In the genomic region with DNA sequence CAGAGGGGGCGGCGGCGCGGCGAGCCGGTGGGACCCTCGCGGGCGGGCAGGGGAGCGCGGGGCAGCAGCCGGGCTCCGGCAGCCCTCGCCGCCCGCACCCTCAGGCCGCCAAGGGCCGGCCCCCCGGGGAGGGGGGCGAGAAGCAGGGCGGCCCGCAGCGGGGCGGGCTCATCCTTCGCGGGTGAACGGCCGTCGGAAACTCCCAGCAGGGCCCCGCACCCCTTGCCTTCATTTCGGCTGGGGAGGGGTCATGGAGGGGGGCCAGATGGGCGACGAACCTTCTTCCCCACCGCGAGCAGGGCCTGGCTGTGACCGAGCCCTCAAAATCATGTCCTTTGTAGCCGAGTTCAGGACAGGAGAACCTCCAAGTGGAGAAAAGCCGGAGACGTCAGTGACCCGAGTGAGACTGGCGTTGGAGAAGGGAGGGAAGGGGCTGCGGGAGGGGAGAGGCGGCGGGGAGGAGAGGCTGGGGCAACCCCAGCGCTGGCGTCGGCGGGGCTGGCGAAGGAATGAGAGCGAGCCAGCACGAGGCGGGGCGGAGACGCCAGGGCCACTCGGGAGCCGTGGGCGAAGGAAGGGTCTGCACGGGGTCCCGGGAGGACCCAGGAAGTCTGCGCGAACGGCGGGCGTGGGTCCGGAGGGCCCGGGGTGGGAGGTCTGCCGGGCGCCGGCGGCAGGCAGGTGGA, we compare ENCODE assay signal across 8 cellular contexts. TPM values are rescaled to one million over a fixed set of nuclear protein-coding genes. Genes with fewer than 3 reads are reported as not detected.
A peak's percentile ranks its signal among the peaks of the same experiment; 100 is the strongest.
DNase-seq lines count a peak whose midpoint lies in the region; ATAC-seq and TF ChIP-seq lines count a peak whose summit lies in the region.

No MANE protein-coding gene starts in this region.

- peak in 1 of 2 donors; percentile 18 for TF ChIP-seq EP300 in tibial nerve (IDR thresholded peaks at IDR 0.05)

- WGBS in tibial nerve, 2 donors = 0 to 2% methylated on average over 38 to 45 of the region's 70 CpGs

- H3K27me3 ChIP-seq in adipocyte (replicated peaks; ENCODE audit: control insufficient read depth, insufficient read depth, low read length) (peaks cover 42% of the 10 kb centered on the region), kidney epithelial cell (ENCODE audit: control insufficient read depth, insufficient read depth, low read length) (peaks cover 25% of the 10 kb centered on the region), tibial nerve (peaks cover 0 to 80% of the 10 kb centered on the region in 2 donors)

- in situ Hi-C loops in GM13976 (cut with MboI; ENCODE audit: low sequenced_read_pairs, unreplicated experiment) = loop anchor here (25.0 kb wide), 1 partner anchor 578 kb away; no protein-coding TSS in a partner anchor

- ATAC-seq in left colon = no peak
- ATAC-seq in HG02973 (IDR thresholded peaks at IDR 0.05; ENCODE audit: unreplicated experiment) = no peak

- TF ChIP-seq POLR2A in tibial nerve (IDR thresholded peaks at IDR 0.05) = no peak

- H3K27ac ChIP-seq in tibial nerve = peak overlapping the region; percentile 77 to 95 (median 91)

- DNase-seq in DMS114 treated with DMSO at 0.1 percent for 48 hours (lab: John Stamatoyannopoulos, UW; ENCODE audit: unreplicated experiment) (peak; percentile 32), HT-29 (ENCODE audit: low spot score) (peak; percentile 33), adipocyte (ENCODE audit: low read depth) (peak; percentile 76), kidney epithelial cell (ENCODE audit: low read depth) (no peak), tibial nerve (ENCODE audit: low spot score in 2 of 2) (peak in 1 of 2 donors; percentile 17), left colon (no peak), GM13976 (ENCODE audit: low spot score) (no peak)

- TF ChIP-seq CTCF in kidney epithelial cell (IDR thresholded peaks at IDR 0.05; ENCODE audit: insufficient read depth, low read length, poor library complexity, severe bottlenecking) (no peak), tibial nerve (IDR thresholded peaks at IDR 0.05) (no peak), GM13976 (IDR thresholded peaks at IDR 0.05; ENCODE audit: borderline replicate concordance, control extremely low read depth, extremely low read depth, insufficient read depth, missing control alignments) (no peak)

- peaks cover 38% of the 10 kb centered on the region for H3K4me1 ChIP-seq in adipocyte (ENCODE audit: control insufficient read depth, insufficient read depth, low read length)
- peaks cover 0 to 62% (median 13%) of the 10 kb centered on the region in 4 donors for H3K4me1 ChIP-seq in tibial nerve

- H3K36me3 ChIP-seq in adipocyte (ENCODE audit: control insufficient read depth, insufficient read depth, low read length, severe bottlenecking) = no peaks in the 10 kb centered on the region
- no peaks in the 10 kb centered on the region for H3K36me3 ChIP-seq in kidney epithelial cell (ENCODE audit: control insufficient read depth, insufficient read depth, low read length)
- H3K36me3 ChIP-seq in tibial nerve = peaks cover 0 to 6% (median 0%) of the 10 kb centered on the region in 3 donors

- peak overlapping the region; percentile 76 for H3K4me3 ChIP-seq in adipocyte (ENCODE audit: low read length)
- peak overlapping the region; percentile 87 for H3K4me3 ChIP-seq in kidney epithelial cell (ENCODE audit: low read depth, low read length)
- peak overlapping the region; percentile 43 to 81 (median 52) for H3K4me3 ChIP-seq in tibial nerve

- peak overlapping the region; percentile 51 for H3K9ac ChIP-seq in adipocyte (ENCODE audit: low read length)

- intact Hi-C loops in left colon (cut with DNase I, micrococcal nuclease) = loop anchor here (5.0 to 10.0 kb wide), 4 partner anchors 496 to 1028 kb away; no protein-coding TSS in a partner anchor

- H3K9me3 ChIP-seq in adipocyte (ENCODE audit: control insufficient read depth, low read length) (no peaks in the 10 kb centered on the region), tibial nerve (no peaks in the 10 kb centered on the region)

RNA-seq across cellular contexts. Expression of a gene that starts 0.6 kb away (rescaled TPM):
- total RNA-seq in HT-29 (2014; rRNA removed; shearing (Covaris generic)) = 12.5 and 13.9 TPM in 2 replicates
- total RNA-seq in kidney epithelial cell = 26.2 and 27.6 TPM in 2 replicates
- total RNA-seq in tibial nerve = 10 to 100 TPM; 36.0 to 53.7 (median 50.2) TPM
- total RNA-seq in left colon = 1 to 10 TPM in 1 of 2 donors, under 1 TPM in 1; 0.82 to 1.5 TPM

Comparison
In these comparisons a context has a peak if more than half of its experiments do, and no peak if none do; other contexts are left out.
1. DNase-seq: peak in DMS114 treated with DMSO at 0.1 percent for 48 hours (single experiment), HT-29 (single experiment) and adipocyte (single experiment); none in kidney epithelial cell (single experiment), left colon (0 of 2) and GM13976 (single experiment).
2. Peak in every context shown above with its lines, with median percentiles within 50 percentile points of each other: H3K4me3 ChIP-seq.